ENCODE assay signal across 1 cellular context in genomic region chr17:50906443-50906842, GRCh38.
TF ChIP-seq lines count a peak whose summit lies in the region.

No MANE protein-coding gene starts in this region.

TF ChIP-seq in liver, 16 proteins besides CTCF, POLR2A, EP300 and RAD21 (continued from another document):
- TF ChIP-seq REST (IDR thresholded peaks at IDR 0.05): no peak
- TF ChIP-seq HNF4A (conservative IDR thresholded peaks at IDR 0.05): no peak
- no peak for TF ChIP-seq GABPA (IDR thresholded peaks at IDR 0.05 in 1 of 2, conservative IDR thresholded peaks at IDR 0.05 in 1 of 2)
- no peak for TF ChIP-seq RXRA (IDR thresholded peaks at IDR 0.05)
- TF ChIP-seq HNF4G (IDR thresholded peaks at IDR 0.05): no peak
- no peak for TF ChIP-seq MAX (IDR thresholded peaks at IDR 0.05)
- TF ChIP-seq FOXA1 (IDR thresholded peaks at IDR 0.05): no peak
- TF ChIP-seq ZBTB33 (IDR thresholded peaks at IDR 0.05): no peak
- TF ChIP-seq ATF3 (IDR thresholded peaks at IDR 0.05): no peak
- no peak for TF ChIP-seq YY1 (IDR thresholded peaks at IDR 0.05)
- TF ChIP-seq TAF1 (conservative IDR thresholded peaks at IDR 0.05): no peak
- no peak for TF ChIP-seq SP1 (IDR thresholded peaks at IDR 0.05)
- TF ChIP-seq EGR1 (IDR thresholded peaks at IDR 0.05; ENCODE audit: low read depth in 2 of 2): no peak
